Comparison of ENCODE assay signal across 8 cellular contexts in the genomic region with DNA sequence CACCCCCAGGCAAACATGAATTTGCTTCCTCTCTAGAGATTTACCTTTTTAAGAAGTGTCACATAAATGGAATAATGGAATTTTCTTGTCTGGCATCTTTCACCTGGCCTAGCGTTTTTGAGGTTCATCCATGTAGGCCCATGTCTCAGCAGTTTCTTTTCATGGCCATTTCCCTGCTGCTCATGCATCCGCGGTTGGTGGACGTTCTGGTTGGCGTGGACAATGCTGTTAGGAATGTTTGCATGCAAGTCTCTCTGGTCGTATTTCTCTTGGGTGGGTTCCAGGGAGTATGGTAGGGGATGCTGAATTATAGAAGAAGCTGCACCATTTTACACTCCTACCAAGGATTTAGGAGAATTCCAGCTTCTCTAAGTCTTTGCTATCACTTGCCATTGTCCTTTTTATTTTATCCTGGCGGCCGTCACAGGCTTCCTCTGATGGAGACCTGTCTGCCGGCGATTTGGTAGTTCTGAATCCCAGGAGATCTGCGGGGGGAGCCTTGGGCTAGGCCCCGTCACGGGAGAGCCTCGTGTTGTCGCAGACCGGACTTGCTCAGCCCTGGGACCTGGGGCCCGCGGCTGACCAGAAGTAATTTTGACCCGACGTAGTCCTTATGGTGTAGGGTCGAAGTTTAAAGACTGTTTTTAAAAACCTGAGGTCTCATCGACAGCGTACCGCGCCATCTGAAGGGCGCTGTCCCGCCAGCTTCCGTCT. TPM values are rescaled to one million over a fixed set of nuclear protein-coding genes. Genes with fewer than 3 reads are reported as not detected.
A peak's percentile ranks its signal among the peaks of the same experiment; 100 is the strongest.
DNase-seq lines count a peak whose midpoint lies in the region; ATAC-seq lines count a peak whose summit lies in the region.

No MANE protein-coding gene starts in this region.

- H3K27me3 ChIP-seq in CD4-positive, CD25-positive, alpha-beta regulatory T cell (ENCODE audit: control insufficient read depth, insufficient read depth, low read length) = no peaks in the 10 kb centered on the region

- H3K36me3 Mint-ChIP-seq in CD4-positive, CD25-positive, alpha-beta regulatory T cell = peaks cover 11% of the 10 kb centered on the region
- peaks cover 5% of the 10 kb centered on the region for H3K36me3 Mint-ChIP-seq in activated T-helper 2 cell treated with anti-CD3 and anti-CD28 coated beads, Interferon-gamma antibody, Interleukin-2, Interleukin-4, amounts not matched to agents 10 μg/mL and 5 μg/mL and 100 μg/mL, durations not matched to agents 14 hours and 24 hours and 36 hours (ENCODE audit: low read depth)

- peaks cover 27 to 79% (median 59%) of the 10 kb centered on the region in 4 donors for H3K4me1 Mint-ChIP-seq in CD4-positive, CD25-positive, alpha-beta regulatory T cell
- peaks cover 51% of the 10 kb centered on the region for H3K4me1 Mint-ChIP-seq in activated T-helper 2 cell treated with anti-CD3 and anti-CD28 coated beads, Interferon-gamma antibody, Interleukin-2, Interleukin-4, amounts not matched to agents 10 μg/mL and 5 μg/mL and 100 μg/mL, durations not matched to agents 14 hours and 24 hours and 36 hours (ENCODE audit: low read depth)

- H3K27ac Mint-ChIP-seq in CD4-positive, CD25-positive, alpha-beta regulatory T cell = peak overlapping the region; percentile 91 to 97 (median 95)
- H3K27ac Mint-ChIP-seq in activated T-helper 2 cell treated with anti-CD3 and anti-CD28 coated beads, Interferon-gamma antibody, Interleukin-2, Interleukin-4, amounts not matched to agents 10 μg/mL and 5 μg/mL and 100 μg/mL, durations not matched to agents 14 hours and 24 hours and 36 hours = peak overlapping the region; percentile 92

- peaks cover 2% of the 10 kb centered on the region for H3K36me3 ChIP-seq in CD4-positive, CD25-positive, alpha-beta regulatory T cell (ENCODE audit: control insufficient read depth, insufficient read depth, low read length)

- no peaks in the 10 kb centered on the region for H3K9me3 Mint-ChIP-seq in CD4-positive, CD25-positive, alpha-beta regulatory T cell
- H3K9me3 Mint-ChIP-seq in activated T-helper 2 cell treated with anti-CD3 and anti-CD28 coated beads, Interferon-gamma antibody, Interleukin-2, Interleukin-4, amounts not matched to agents 10 μg/mL and 5 μg/mL and 100 μg/mL, durations not matched to agents 14 hours and 24 hours and 36 hours = no peaks in the 10 kb centered on the region

- peak overlapping the region; percentile 87 for H3K27ac ChIP-seq in CD4-positive, CD25-positive, alpha-beta regulatory T cell (ENCODE audit: insufficient read depth, low read length, poor library complexity, severe bottlenecking)

- DNase-seq in CD4-positive, CD25-positive, alpha-beta regulatory T cell = no peak
- no peak for DNase-seq in activated T-helper 2 cell treated with anti-CD3 and anti-CD28 coated beads, Interferon-gamma antibody, Interleukin-2, Interleukin-4, amounts not matched to agents 10 μg/mL and 5 μg/mL and 100 μg/mL, durations not matched to agents 14 hours and 24 hours and 36 hours (ENCODE audit: low spot score)
- DNase-seq in head of caudate nucleus = peak in 37 of 42 donors; percentile 27 to 78 (median 59)
- peak; percentile 59 for DNase-seq in pons (ENCODE audit: low spot score)
- no peak for DNase-seq in inferior parietal cortex (ENCODE audit: extremely low spot score)
- no peak for DNase-seq in NCI-H524 treated with DMSO at 0.1 percent for 48 hours (lab: John Stamatoyannopoulos, UW)

- intact Hi-C loops in activated T-helper 2 cell treated with anti-CD3 and anti-CD28 coated beads, Interferon-gamma antibody, Interleukin-2, Interleukin-4, amounts not matched to agents 10 μg/mL and 5 μg/mL and 100 μg/mL, durations not matched to agents 14 hours and 24 hours and 36 hours (cut with micrococcal nuclease) = loop anchor here (1.0 to 5.0 kb wide), 5 partner anchors 12 to 1173 kb away; partner anchors contain the start of genes ABLIM2 and KIAA0232
- intact Hi-C loops in head of caudate nucleus (cut with DNase I) = loop anchor here (2.0 to 10.0 kb wide), 4 partner anchors 56 to 271 kb away; partner anchors contain the start of genes BLOC1S4, KIAA0232, TADA2B and TBC1D14

- no peak for ATAC-seq in CD4-positive, CD25-positive, alpha-beta regulatory T cell (ENCODE audit: low read depth in 2 of 2)
- ATAC-seq in GM19025 (IDR thresholded peaks at IDR 0.05; ENCODE audit: low read depth, unreplicated experiment) (peak; percentile 15), HG03558 (IDR thresholded peaks at IDR 0.05; ENCODE audit: extremely low read depth, unreplicated experiment) (peak; percentile 4)

- H3K4me3 ChIP-seq in CD4-positive, CD25-positive, alpha-beta regulatory T cell (ENCODE audit: low read depth, low read length) = peak overlapping the region; percentile 91

- no peaks in the 10 kb centered on the region for H3K9me3 ChIP-seq in CD4-positive, CD25-positive, alpha-beta regulatory T cell (ENCODE audit: control insufficient read depth in 2 of 2, low read length in 2 of 2)

- H3K27me3 Mint-ChIP-seq in CD4-positive, CD25-positive, alpha-beta regulatory T cell = no peaks in the 10 kb centered on the region
- H3K27me3 Mint-ChIP-seq in activated T-helper 2 cell treated with anti-CD3 and anti-CD28 coated beads, Interferon-gamma antibody, Interleukin-2, Interleukin-4, amounts not matched to agents 10 μg/mL and 5 μg/mL and 100 μg/mL, durations not matched to agents 14 hours and 24 hours and 36 hours (ENCODE audit: low read depth) = no peaks in the 10 kb centered on the region

- H3K4me1 ChIP-seq in CD4-positive, CD25-positive, alpha-beta regulatory T cell (ENCODE audit: control insufficient read depth, insufficient read depth, low read length, poor library complexity, severe bottlenecking) = peaks cover 49% of the 10 kb centered on the region

- H3K4me3 Mint-ChIP-seq in CD4-positive, CD25-positive, alpha-beta regulatory T cell = peak overlapping the region; percentile 96 to 98 (median 98)
- peak overlapping the region; percentile 89 for H3K4me3 Mint-ChIP-seq in activated T-helper 2 cell treated with anti-CD3 and anti-CD28 coated beads, Interferon-gamma antibody, Interleukin-2, Interleukin-4, amounts not matched to agents 10 μg/mL and 5 μg/mL and 100 μg/mL, durations not matched to agents 14 hours and 24 hours and 36 hours (ENCODE audit: low read depth)

RNA-seq across cellular contexts. Expression of gene TADA2B, which starts 56.9 kb away (rescaled TPM):
- total RNA-seq in CD4-positive, CD25-positive, alpha-beta regulatory T cell = 36.6 TPM
- 1 to 10 TPM; 3.0 to 3.9 (median 3.6) TPM for polyA plus RNA-seq in CD4-positive, CD25-positive, alpha-beta regulatory T cell
- total RNA-seq in activated T-helper 2 cell treated with anti-CD3 and anti-CD28 coated beads, Interferon-gamma antibody, Interleukin-2, Interleukin-4, amounts not matched to agents 10 μg/mL and 5 μg/mL and 100 μg/mL, durations not matched to agents 14 hours and 24 hours and 36 hours = 12.9 and 13.3 TPM in 2 replicates

Comparison
In these comparisons a context has a peak if more than half of its experiments do, and no peak if none do; other contexts are left out.
1. ATAC-seq: peak in GM19025 (single experiment) and HG03558 (single experiment); none in CD4-positive, CD25-positive, alpha-beta regulatory T cell (0 of 2).
2. DNase-seq: peak in head of caudate nucleus (37 of 42) and pons (single experiment); none in CD4-positive, CD25-positive, alpha-beta regulatory T cell (0 of 3), activated T-helper 2 cell treated with anti-CD3 and anti-CD28 coated beads, Interferon-gamma antibody, Interleukin-2, Interleukin-4, amounts not matched to agents 10 μg/mL and 5 μg/mL and 100 μg/mL, durations not matched to agents 14 hours and 24 hours and 36 hours (single experiment), inferior parietal cortex (single experiment) and NCI-H524 treated with DMSO at 0.1 percent for 48 hours (single experiment).